Comparison of ENCODE assay signal across 8 cellular contexts in genomic region chr9:120714088-120714845, GRCh38. TPM values are rescaled to one million over a fixed set of nuclear protein-coding genes. Genes with fewer than 3 reads are reported as not detected.
DNase-seq lines count a peak whose midpoint lies in the region; ATAC-seq and TF ChIP-seq lines count a peak whose summit lies in the region.

TSS of gene MEGF9 (minus strand) at chr9:120714470. CDS start at chr9:120714358, 112 bp downstream.

- 0% methylated on average over 65 to 78 of the region's 102 CpGs for WGBS in mesodermal cell (ENCODE audit: insufficient coverage in 2 of 2), 2 experiments

- H3K9me3 ChIP-seq in HUES48 (ENCODE audit: control insufficient read depth, insufficient read depth, low read length) (no peaks in the 10 kb centered on the region), NT2/D1 (ENCODE audit: insufficient read depth, low read length) (no peaks in the 10 kb centered on the region), mesodermal cell (ENCODE audit: control insufficient read depth, low read length) (no peaks in the 10 kb centered on the region)

- intact Hi-C loops in Calu3 (cut with micrococcal nuclease; ENCODE audit: unreplicated experiment) = no loop called here

- no peaks in the 10 kb centered on the region for H3K27me3 Mint-ChIP-seq in Calu3 (ENCODE audit: unreplicated experiment)

- TF ChIP-seq CTCF in Calu3 (IDR thresholded peaks at IDR 0.05; ENCODE audit: unreplicated experiment) = no peak

- H3K36me3 Mint-ChIP-seq in Calu3 (ENCODE audit: insufficient read depth, unreplicated experiment) = peaks cover 21% of the 10 kb centered on the region

- H3K27me3 ChIP-seq in HUES48 (ENCODE audit: control insufficient read depth, insufficient read depth, low read length) (peaks cover 27% of the 10 kb centered on the region), NT2/D1 (ENCODE audit: insufficient read depth, insufficient read length) (peaks cover 27% of the 10 kb centered on the region)

- peak within 1 kb of the TSS; percentile 58 for H3K27ac Mint-ChIP-seq in Calu3 (ENCODE audit: unreplicated experiment)

- DNase-seq in Calu3 (peak; percentile 94), NT2/D1 (ENCODE audit: low read depth, low spot score) (peak; percentile 96)
- peak; percentile 96 for DNase-seq in activated CD8-positive, alpha-beta memory T cell treated with anti-CD3 and anti-CD28 coated beads, Interleukin-2, amount 50 U/mL, for 24 hours (ENCODE audit: extremely low read depth)
- peak; percentile 87 for DNase-seq in stimulated activated CD8-positive, alpha-beta memory T cell treated with anti-CD3 and anti-CD28 coated beads, Interleukin-15, amount 100 ng/mL, for 24 hours (ENCODE audit: low read depth)

- peaks cover 26% of the 10 kb centered on the region for H3K4me1 Mint-ChIP-seq in Calu3 (ENCODE audit: low read depth, unreplicated experiment)

- no TSS peak for BruUV-seq in Calu3 (replicated peaks; lab: Mats Ljungman, UMichigan)

- H3K36me3 ChIP-seq in HUES48 (ENCODE audit: control insufficient read depth, insufficient read depth, low read length) (no peaks in the 10 kb centered on the region), NT2/D1 (ENCODE audit: insufficient read depth, insufficient read length, low read length) (no peaks in the 10 kb centered on the region), mesodermal cell (ENCODE audit: control insufficient read depth, insufficient read depth, low read length) (no peaks in the 10 kb centered on the region)

- H3K9ac ChIP-seq in HUES48 (ENCODE audit: low read depth, low read length) = peak within 1 kb of the TSS; percentile 82
- peak within 1 kb of the TSS; percentile 94 for H3K9ac ChIP-seq in NT2/D1 (ENCODE audit: insufficient read length, low read depth)

- CTCF ChIA-PET in Calu3 (lab: Charles Lee) = interaction anchor here (0.6 kb wide), 1 partner anchor 912 kb away, joined by 4 read pairs; no protein-coding TSS in a partner anchor

- in situ Hi-C loops in endometrial microvascular endothelial cells (cut with HindIII; ENCODE audit: inconsistent ontology term, low pct_unique_long_range_greater_than_20kb, low sequenced_read_pairs) = no loop called here

- peak; percentile 94 for ATAC-seq in GM21423 (IDR thresholded peaks at IDR 0.05; ENCODE audit: unreplicated experiment)

- H3K4me3 ChIP-seq in HUES48 (ENCODE audit: low read depth, low read length) (peak within 1 kb of the TSS; percentile 84), NT2/D1 (ENCODE audit: insufficient read length, low read depth) (peak within 1 kb of the TSS; percentile 86), mesodermal cell (ENCODE audit: extremely low read depth, insufficient read depth, low read length, poor library complexity, severe bottlenecking) (peak within 1 kb of the TSS; percentile 54)

- H3K4me1 ChIP-seq in HUES48 (ENCODE audit: control insufficient read depth, insufficient read depth, low read length) (peaks cover 16% of the 10 kb centered on the region), NT2/D1 (ENCODE audit: insufficient read depth, insufficient read length) (peaks cover 6% of the 10 kb centered on the region), mesodermal cell (ENCODE audit: control insufficient read depth, insufficient read depth, low read length, poor library complexity, severe bottlenecking) (peaks cover 7% of the 10 kb centered on the region)

- no peaks in the 10 kb centered on the region for H3K9me3 Mint-ChIP-seq in Calu3 (ENCODE audit: low read depth, unreplicated experiment)

- H3K4me3 Mint-ChIP-seq in Calu3 (ENCODE audit: low read depth, unreplicated experiment) = peak within 1 kb of the TSS; percentile 87

- H3K27ac ChIP-seq in HUES48 (ENCODE audit: low read depth, low read length) = peak within 1 kb of the TSS; percentile 47
- peak within 1 kb of the TSS; percentile 86 for H3K27ac ChIP-seq in mesodermal cell (ENCODE audit: low read depth, low read length, severe bottlenecking)

RNA-seq across cellular contexts. Expression of gene MEGF9, which starts in this region (rescaled TPM):
- total RNA-seq in Calu3 (2022) (6.9 and 7.1 TPM in 2 replicates), endometrial microvascular endothelial cells (ENCODE audit: inconsistent ontology term) (10.3 TPM)
- 4.2 TPM for polyA plus RNA-seq in mesodermal cell (2013, experiment 1 of 2)
- 3.4 TPM for polyA plus RNA-seq in mesodermal cell (2013, experiment 2 of 2)

Comparison
In these comparisons a context has a peak if more than half of its experiments do, and no peak if none do; other contexts are left out.
1. Peak in every context shown above with its lines: DNase-seq, ATAC-seq, H3K4me3 ChIP-seq and H3K27ac ChIP-seq.